ENCODE assay signal across 24 cellular contexts in the genomic region with DNA sequence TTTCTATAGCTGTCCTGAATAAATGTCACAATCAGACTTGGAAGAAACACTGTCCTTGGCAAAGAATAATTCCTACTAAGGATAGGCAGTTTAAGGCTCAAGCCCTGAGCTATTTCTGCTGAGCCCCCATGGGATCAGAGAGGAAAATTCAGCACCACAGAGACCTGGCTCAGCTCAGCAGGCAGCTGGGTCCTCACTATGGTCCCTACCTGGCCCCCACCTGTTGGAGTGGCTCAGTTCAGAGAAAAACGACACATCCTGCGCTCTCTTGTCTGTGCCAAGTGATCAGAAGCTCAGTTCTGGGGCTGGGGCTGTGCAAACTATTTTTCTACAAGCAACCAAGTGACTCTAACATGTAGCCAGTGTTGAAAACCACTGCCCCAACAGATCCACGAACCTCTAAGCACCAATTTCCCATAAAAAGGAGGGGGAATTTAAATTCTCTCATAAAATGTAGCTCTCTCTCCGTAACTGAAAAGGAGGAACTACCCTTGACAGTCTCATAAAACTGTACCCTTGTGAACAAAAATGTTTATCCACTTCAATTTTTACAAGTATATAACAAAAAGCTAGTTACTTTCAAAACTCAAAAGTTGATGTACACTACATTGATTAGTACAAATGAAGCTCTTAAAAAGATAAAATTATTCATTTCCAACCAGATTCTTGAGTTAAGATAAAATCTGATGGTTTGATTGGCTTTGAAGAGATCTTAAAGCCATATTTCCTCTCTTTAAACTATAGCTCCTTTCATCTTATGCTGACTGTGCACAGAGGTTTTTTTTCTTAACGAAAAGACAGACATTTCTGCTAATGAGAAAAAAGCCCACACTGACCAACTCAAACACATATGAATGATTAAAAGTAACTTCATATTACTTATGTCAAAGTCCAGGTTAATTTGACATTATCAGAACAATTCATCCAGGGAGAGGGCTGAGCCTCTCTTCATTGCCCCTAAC. TPM values are rescaled to one million over a fixed set of nuclear protein-coding genes. Genes with fewer than 3 reads are reported as not detected.
DNase-seq lines count a peak whose midpoint lies in the region; ATAC-seq and TF ChIP-seq lines count a peak whose summit lies in the region.
"Had no signal": no experiment of that assay in that cellular context is flagged by ENCODE, and none has a peak within 500 bp of the region (broad histone marks: within the 10 kb centered on the region; RNA-seq: fewer than 3 reads in every experiment).

No MANE protein-coding gene starts in this region.

- ATAC-seq in sciatic nerve = peak; percentile 23
- ATAC-seq in GM21786 (IDR thresholded peaks at IDR 0.05; ENCODE audit: unreplicated experiment) = no peak
- ATAC-seq in HG02610 (IDR thresholded peaks at IDR 0.05; ENCODE audit: unreplicated experiment) = no peak
- no peak for ATAC-seq in natural killer cell
- ATAC-seq: activated CD4-positive, alpha-beta T cell treated with anti-CD3 and anti-CD28 coated beads for 36 hours; activated T-cell treated with anti-CD3 and anti-CD28 coated beads, Interleukin-2, amount 50 U/mL, for 72 hours had no signal

- no peaks in the 10 kb centered on the region for H3K27me3 ChIP-seq in left ventricle myocardium inferior (ENCODE audit: low read depth)
- H3K27me3 ChIP-seq: transverse colon had no signal

- no peaks in the 10 kb centered on the region for H3K36me3 ChIP-seq in left ventricle myocardium inferior
- H3K36me3 ChIP-seq: transverse colon had no signal

- no peak for TF ChIP-seq CTCF in left ventricle myocardium inferior (IDR thresholded peaks at IDR 0.05; ENCODE audit: borderline replicate concordance)
- no peak for TF ChIP-seq CTCF in natural killer cell (IDR thresholded peaks at IDR 0.05)

- intact Hi-C loops in left ventricle myocardium inferior (cut with micrococcal nuclease) (no loop called here), sciatic nerve (cut with DNase I) (no loop called here), natural killer cell (cut with micrococcal nuclease) (no loop called here)

- no peaks in the 10 kb centered on the region for H3K27me3 Mint-ChIP-seq in natural killer cell (ENCODE audit: low read depth in 2 of 2)
- H3K27me3 Mint-ChIP-seq: brain had no signal

- H3K9me3 ChIP-seq in left ventricle myocardium inferior (replicated peaks) = no peaks in the 10 kb centered on the region
- H3K9me3 ChIP-seq: transverse colon had no signal

- DNase-seq in GF-D8 (lab: John Stamatoyannopoulos, UW) (peak; percentile 25), RPMI8226 (peak; percentile 25), left ventricle myocardium inferior (no peak), sciatic nerve (ENCODE audit: low spot score) (no peak), mesenteric fat pad (ENCODE audit: low spot score) (no peak), natural killer cell (no peak)
- DNase-seq: activated CD4-positive, alpha-beta T cell treated with anti-CD3 and anti-CD28 coated beads for 36 hours; activated T-cell treated with anti-CD3 and anti-CD28 coated beads, Interleukin-2, amount 50 U/mL, for 72 hours; dermis blood vessel endothelial cell; DMS79 treated with DMSO at 0.1 percent for 48 hours; HCEC 1CT; kidney glomerular epithelial cell; mesendoderm; NCI-H1105; NCI-H2029 treated with DMSO at 0.1 percent for 48 hours; NCI-H510A treated with DMSO at 0.1 percent for 48 hours; nephron progenitor cell; stimulated activated naive CD4-positive, alpha-beta T cell; transverse colon had no signal

- peaks cover 72% of the 10 kb centered on the region for H3K4me1 ChIP-seq in left ventricle myocardium inferior

- H3K27ac ChIP-seq in left ventricle myocardium inferior (replicated peaks) = peak overlapping the region; percentile 84
- H3K27ac ChIP-seq: transverse colon had no signal

- peak overlapping the region in 1 of 2 donors; percentile 69 for H3K27ac Mint-ChIP-seq in natural killer cell
- H3K27ac Mint-ChIP-seq: activated CD4-positive, alpha-beta T cell treated with anti-CD3 and anti-CD28 coated beads for 36 hours; activated naive CD4-positive, alpha-beta T cell treated with anti-CD3 and anti-CD28 coated beads, Interleukin-2, amount 50 U/mL, for 24 hours; activated T-cell treated with anti-CD3 and anti-CD28 coated beads, Interleukin-2, amount 50 U/mL, for 72 hours; nephron progenitor cell had no signal

- peaks cover 24 to 45% of the 10 kb centered on the region in 2 donors for H3K4me1 Mint-ChIP-seq in natural killer cell
- H3K4me1 Mint-ChIP-seq: activated naive CD4-positive, alpha-beta T cell treated with anti-CD3 and anti-CD28 coated beads, Interleukin-2, amount 50 U/mL, for 24 hours; nephron progenitor cell had no signal

- no peak overlapping the region for H3K4me3 ChIP-seq in left ventricle myocardium inferior
- H3K4me3 ChIP-seq: skin epidermis, transverse colon had no signal

- H3K36me3 Mint-ChIP-seq in natural killer cell = no peaks in the 10 kb centered on the region
- H3K36me3 Mint-ChIP-seq: activated naive CD4-positive, alpha-beta T cell treated with anti-CD3 and anti-CD28 coated beads, Interleukin-2, amount 50 U/mL, for 24 hours had no signal

- H3K4me3 Mint-ChIP-seq in natural killer cell = no peak overlapping the region
- H3K4me3 Mint-ChIP-seq: activated CD4-positive, alpha-beta T cell treated with anti-CD3 and anti-CD28 coated beads for 36 hours; activated naive CD4-positive, alpha-beta T cell treated with anti-CD3 and anti-CD28 coated beads, Interleukin-2, amount 50 U/mL, for 24 hours; activated T-cell treated with anti-CD3 and anti-CD28 coated beads, Interleukin-2, amount 50 U/mL, for 72 hours; brain; nephron progenitor cell had no signal

- no peaks in the 10 kb centered on the region for H3K9me3 Mint-ChIP-seq in natural killer cell
- H3K9me3 Mint-ChIP-seq: activated naive CD4-positive, alpha-beta T cell treated with anti-CD3 and anti-CD28 coated beads, Interleukin-2, amount 50 U/mL, for 24 hours; activated T-cell treated with anti-CD3 and anti-CD28 coated beads, Interleukin-2, amount 50 U/mL, for 72 hours had no signal

RNA-seq across cellular contexts. Expression of a gene that starts 52.0 kb away (rescaled TPM):
- total RNA-seq in left ventricle myocardium inferior (85.7 TPM), sciatic nerve (72.8 TPM), mesenteric fat pad (48.5 TPM), natural killer cell (10 to 100 TPM; 15.0 to 26.4 (median 19.5) TPM)

Comparison
In these comparisons a context has a peak if more than half of its experiments do, and no peak if none do; other contexts are left out.
1. DNase-seq: peak in GF-D8 (single experiment) and RPMI8226 (single experiment); none in left ventricle myocardium inferior (single experiment), sciatic nerve (single experiment), mesenteric fat pad (single experiment) and natural killer cell (single experiment).